In the genomic region with DNA sequence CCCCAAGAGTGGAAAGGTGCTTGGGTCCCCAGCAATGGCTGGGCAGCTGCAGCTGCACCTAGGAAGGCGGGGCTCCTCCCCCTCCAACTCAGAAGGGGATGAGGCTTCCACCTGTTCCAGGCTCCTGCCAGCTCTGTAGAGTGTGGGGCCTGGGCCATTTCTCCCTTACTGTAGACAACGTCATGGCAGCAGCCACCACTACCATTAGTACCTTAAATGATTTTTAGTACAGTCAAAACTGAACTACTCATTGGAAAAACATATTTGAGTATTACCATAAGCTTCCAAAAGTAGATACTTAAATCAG, we compare ENCODE assay signal across 1 cellular context.
TF ChIP-seq lines count a peak whose summit lies in the region.

No MANE protein-coding gene starts in this region.

TF ChIP-seq in GM12878, 131 proteins besides CTCF, POLR2A, EP300 and RAD21 (continued from another document):
- TF ChIP-seq ZZZ3 (IDR thresholded peaks at IDR 0.05; ENCODE audit: control insufficient read depth, insufficient read length, low read depth) (no peak), IKZF1 (conservative IDR thresholded peaks at IDR 0.05) (no peak), WRNIP1 (IDR thresholded peaks at IDR 0.05; ENCODE audit: borderline replicate concordance, low read depth, low read length) (no peak), SMAD1 (IDR thresholded peaks at IDR 0.05; ENCODE audit: low read depth, partially characterized antibody) (no peak), HDGF (IDR thresholded peaks at IDR 0.05) (no peak), SREBF1 (IDR thresholded peaks at IDR 0.05; ENCODE audit: low read length) (no peak), ZNF622 (IDR thresholded peaks at IDR 0.05) (no peak), MTA3 (IDR thresholded peaks at IDR 0.05; ENCODE audit: borderline replicate concordance, low read length) (no peak), TBL1XR1 (IDR thresholded peaks at IDR 0.05; ENCODE audit: low read depth, low read length) (no peak)
- TF ChIP-seq, protein P1, sequence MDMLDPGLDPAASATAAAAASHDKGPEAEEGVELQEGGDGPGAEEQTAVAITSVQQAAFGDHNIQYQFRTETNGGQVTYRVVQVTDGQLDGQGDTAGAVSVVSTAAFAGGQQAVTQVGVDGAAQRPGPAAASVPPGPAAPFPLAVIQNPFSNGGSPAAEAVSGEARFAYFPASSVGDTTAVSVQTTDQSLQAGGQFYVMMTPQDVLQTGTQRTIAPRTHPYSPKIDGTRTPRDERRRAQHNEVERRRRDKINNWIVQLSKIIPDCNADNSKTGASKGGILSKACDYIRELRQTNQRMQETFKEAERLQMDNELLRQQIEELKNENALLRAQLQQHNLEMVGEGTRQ (IDR thresholded peaks at IDR 0.05; ENCODE audit: borderline replicate concordance, low read depth, low read length) = no peak
- TF ChIP-seq, protein P2, sequence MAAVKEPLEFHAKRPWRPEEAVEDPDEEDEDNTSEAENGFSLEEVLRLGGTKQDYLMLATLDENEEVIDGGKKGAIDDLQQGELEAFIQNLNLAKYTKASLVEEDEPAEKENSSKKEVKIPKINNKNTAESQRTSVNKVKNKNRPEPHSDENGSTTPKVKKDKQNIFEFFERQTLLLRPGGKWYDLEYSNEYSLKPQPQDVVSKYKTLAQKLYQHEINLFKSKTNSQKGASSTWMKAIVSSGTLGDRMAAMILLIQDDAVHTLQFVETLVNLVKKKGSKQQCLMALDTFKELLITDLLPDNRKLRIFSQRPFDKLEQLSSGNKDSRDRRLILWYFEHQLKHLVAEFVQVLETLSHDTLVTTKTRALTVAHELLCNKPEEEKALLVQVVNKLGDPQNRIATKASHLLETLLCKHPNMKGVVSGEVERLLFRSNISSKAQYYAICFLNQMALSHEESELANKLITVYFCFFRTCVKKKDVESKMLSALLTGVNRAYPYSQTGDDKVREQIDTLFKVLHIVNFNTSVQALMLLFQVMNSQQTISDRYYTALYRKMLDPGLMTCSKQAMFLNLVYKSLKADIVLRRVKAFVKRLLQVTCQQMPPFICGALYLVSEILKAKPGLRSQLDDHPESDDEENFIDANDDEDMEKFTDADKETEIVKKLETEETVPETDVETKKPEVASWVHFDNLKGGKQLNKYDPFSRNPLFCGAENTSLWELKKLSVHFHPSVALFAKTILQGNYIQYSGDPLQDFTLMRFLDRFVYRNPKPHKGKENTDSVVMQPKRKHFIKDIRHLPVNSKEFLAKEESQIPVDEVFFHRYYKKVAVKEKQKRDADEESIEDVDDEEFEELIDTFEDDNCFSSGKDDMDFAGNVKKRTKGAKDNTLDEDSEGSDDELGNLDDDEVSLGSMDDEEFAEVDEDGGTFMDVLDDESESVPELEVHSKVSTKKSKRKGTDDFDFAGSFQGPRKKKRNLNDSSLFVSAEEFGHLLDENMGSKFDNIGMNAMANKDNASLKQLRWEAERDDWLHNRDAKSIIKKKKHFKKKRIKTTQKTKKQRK (IDR thresholded peaks at IDR 0.05; ENCODE audit: low read depth, low read length) = no peak
- TF ChIP-seq, protein P3, sequence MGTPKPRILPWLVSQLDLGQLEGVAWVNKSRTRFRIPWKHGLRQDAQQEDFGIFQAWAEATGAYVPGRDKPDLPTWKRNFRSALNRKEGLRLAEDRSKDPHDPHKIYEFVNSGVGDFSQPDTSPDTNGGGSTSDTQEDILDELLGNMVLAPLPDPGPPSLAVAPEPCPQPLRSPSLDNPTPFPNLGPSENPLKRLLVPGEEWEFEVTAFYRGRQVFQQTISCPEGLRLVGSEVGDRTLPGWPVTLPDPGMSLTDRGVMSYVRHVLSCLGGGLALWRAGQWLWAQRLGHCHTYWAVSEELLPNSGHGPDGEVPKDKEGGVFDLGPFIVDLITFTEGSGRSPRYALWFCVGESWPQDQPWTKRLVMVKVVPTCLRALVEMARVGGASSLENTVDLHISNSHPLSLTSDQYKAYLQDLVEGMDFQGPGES (IDR thresholded peaks at IDR 0.05) = no peak
- TF ChIP-seq, protein P4, sequence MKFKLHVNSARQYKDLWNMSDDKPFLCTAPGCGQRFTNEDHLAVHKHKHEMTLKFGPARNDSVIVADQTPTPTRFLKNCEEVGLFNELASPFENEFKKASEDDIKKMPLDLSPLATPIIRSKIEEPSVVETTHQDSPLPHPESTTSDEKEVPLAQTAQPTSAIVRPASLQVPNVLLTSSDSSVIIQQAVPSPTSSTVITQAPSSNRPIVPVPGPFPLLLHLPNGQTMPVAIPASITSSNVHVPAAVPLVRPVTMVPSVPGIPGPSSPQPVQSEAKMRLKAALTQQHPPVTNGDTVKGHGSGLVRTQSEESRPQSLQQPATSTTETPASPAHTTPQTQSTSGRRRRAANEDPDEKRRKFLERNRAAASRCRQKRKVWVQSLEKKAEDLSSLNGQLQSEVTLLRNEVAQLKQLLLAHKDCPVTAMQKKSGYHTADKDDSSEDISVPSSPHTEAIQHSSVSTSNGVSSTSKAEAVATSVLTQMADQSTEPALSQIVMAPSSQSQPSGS (IDR thresholded peaks at IDR 0.05; ENCODE audit: low read length) = no peak
